Comparison of ENCODE assay signal across 20 cellular contexts in the genomic region with DNA sequence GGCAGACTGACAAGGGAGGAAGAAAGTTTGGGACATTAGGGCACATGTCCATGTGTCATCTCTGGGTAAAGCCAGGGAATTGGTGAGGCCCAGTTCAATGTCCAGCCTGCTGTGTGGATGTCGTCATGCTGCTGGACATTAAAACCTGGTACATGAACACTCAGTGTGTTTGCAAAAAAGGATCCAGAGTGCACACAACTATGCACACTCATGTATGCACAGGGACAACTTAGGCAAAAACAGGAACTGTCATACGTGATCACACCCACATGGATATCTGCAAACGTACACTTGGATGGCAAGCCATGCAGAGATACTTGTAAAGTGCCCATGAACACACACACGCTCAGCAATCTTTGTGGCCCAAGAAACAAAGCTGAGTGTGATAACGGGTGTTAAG.
"Had no signal": no experiment of that assay in that cellular context is flagged by ENCODE, and none has a peak within 500 bp of the region (broad histone marks: within the 10 kb centered on the region; RNA-seq: fewer than 3 reads in every experiment).

No MANE protein-coding gene starts in this region.

- H3K36me3 Mint-ChIP-seq: stimulated activated memory B cell treated with anti-CD40 and anti-IgM and Interleukin-4, amounts not matched to agents 10 μg/mL and 1 μg/mL and 100 μg/mL, for 72 hours had no signal

- H3K9me3 Mint-ChIP-seq: dendritic cell treated with granulocyte-macrophage colony-stimulating factor and Interleukin-4, amounts not matched to agents 40 ng/mL and 50 ng/mL, for 4 days; nephron had no signal

- H3K36me3 ChIP-seq: prostate gland, spleen, tibial artery, upper lobe of left lung, uterus had no signal

- H3K4me1 ChIP-seq: foreskin keratinocyte, parathyroid adenoma, prostate gland, tibial artery, upper lobe of left lung, uterus had no signal

- ATAC-seq: foreskin keratinocyte; left cardiac atrium; left ventricle myocardium superior; sciatic nerve; stimulated activated memory B cell treated with anti-CD40 and anti-IgM and Interleukin-4, amounts not matched to agents 10 μg/mL and 1 μg/mL and 100 μg/mL, for 72 hours had no signal

- H3K27me3 Mint-ChIP-seq: stimulated activated memory B cell treated with anti-CD40 and anti-IgM and Interleukin-4, amounts not matched to agents 10 μg/mL and 1 μg/mL and 100 μg/mL, for 72 hours; stimulated activated naive CD8-positive, alpha-beta T cell treated with anti-CD3 and anti-CD28 coated beads, Interleukin-15, Interleukin-2, amounts not matched to agents 100 ng/mL and 50 ng/mL, for 24 hours had no signal

- H3K4me3 Mint-ChIP-seq: dendritic cell treated with granulocyte-macrophage colony-stimulating factor and Interleukin-4, amounts not matched to agents 40 ng/mL and 50 ng/mL, for 4 days; naive B cell; nephron; stimulated activated memory B cell treated with anti-CD40 and anti-IgM and Interleukin-4, amounts not matched to agents 10 μg/mL and 1 μg/mL and 100 μg/mL, for 72 hours; stimulated activated naive CD8-positive, alpha-beta T cell treated with anti-CD3 and anti-CD28 coated beads, Interleukin-15, Interleukin-2, amounts not matched to agents 100 ng/mL and 50 ng/mL, for 24 hours had no signal

- H3K27ac ChIP-seq: foreskin keratinocyte, parathyroid adenoma, prostate gland, spleen, tibial artery, upper lobe of left lung, uterus had no signal

- H3K27me3 ChIP-seq: foreskin keratinocyte, spleen, tibial artery, upper lobe of left lung, uterus had no signal

- H3K27ac Mint-ChIP-seq: dendritic cell treated with granulocyte-macrophage colony-stimulating factor and Interleukin-4, amounts not matched to agents 40 ng/mL and 50 ng/mL, for 4 days; naive B cell; nephron; stimulated activated memory B cell treated with anti-CD40 and anti-IgM and Interleukin-4, amounts not matched to agents 10 μg/mL and 1 μg/mL and 100 μg/mL, for 72 hours; stimulated activated naive CD8-positive, alpha-beta T cell treated with anti-CD3 and anti-CD28 coated beads, Interleukin-15, Interleukin-2, amounts not matched to agents 100 ng/mL and 50 ng/mL, for 24 hours had no signal

- H3K4me1 Mint-ChIP-seq: naive B cell; stimulated activated memory B cell treated with anti-CD40 and anti-IgM and Interleukin-4, amounts not matched to agents 10 μg/mL and 1 μg/mL and 100 μg/mL, for 72 hours had no signal

- DNase-seq: foreskin keratinocyte; kidney; left cardiac atrium; left ventricle myocardium superior; mesendoderm; naive B cell; spleen; stimulated activated CD4-positive, alpha-beta T cell treated with anti-CD3 and anti-CD28 coated beads, Interleukin-15, amount 100 ng/mL, for 24 hours; stimulated activated CD4-positive, alpha-beta T cell treated with anti-CD3 and anti-CD28 coated beads, Interleukin-1b, Interleukin-23, amount 100 ng/mL, for 48 hours; stimulated activated CD4-positive, alpha-beta T cell treated with anti-CD3 and anti-CD28 coated beads, Interleukin-4, amount 100 ng/mL, for 24 hours; tibial artery; upper lobe of left lung; uterus had no signal

- H3K4me3 ChIP-seq: prostate gland, spleen, tibial artery, upper lobe of left lung, uterus had no signal

- H3K9me3 ChIP-seq: prostate gland, spleen, tibial artery, upper lobe of left lung, uterus had no signal
